Comparison of ENCODE assay signal across 9 cellular contexts in genomic region chr10:78977761-78978305, GRCh38.
A peak's percentile ranks its signal among the peaks of the same experiment; 100 is the strongest.
DNase-seq lines count a peak whose midpoint lies in the region; ATAC-seq and TF ChIP-seq lines count a peak whose summit lies in the region.
"Had no signal": no experiment of that assay in that cellular context is flagged by ENCODE, and none has a peak within 500 bp of the region (broad histone marks: within the 10 kb centered on the region; RNA-seq: fewer than 3 reads in every experiment).

No MANE protein-coding gene starts in this region.

- no peaks in the 10 kb centered on the region for H3K9me3 ChIP-seq in CD4-positive, CD25-positive, alpha-beta regulatory T cell (ENCODE audit: control insufficient read depth in 2 of 2, low read length in 2 of 2)

- intact Hi-C loops in dendritic cell treated with granulocyte-macrophage colony-stimulating factor and Interleukin-4, amounts not matched to agents 40 ng/mL and 50 ng/mL, for 4 days (cut with micrococcal nuclease) = no loop called here

- H3K9me3 Mint-ChIP-seq in CD4-positive, CD25-positive, alpha-beta regulatory T cell = peaks cover 0 to 2% (median 0%) of the 10 kb centered on the region in 7 donors
- H3K9me3 Mint-ChIP-seq in dendritic cell treated with granulocyte-macrophage colony-stimulating factor and Interleukin-4, amounts not matched to agents 40 ng/mL and 50 ng/mL, for 4 days = no peaks in the 10 kb centered on the region
- no peaks in the 10 kb centered on the region for H3K9me3 Mint-ChIP-seq in osteocyte (ENCODE audit: unreplicated experiment)

- no peak overlapping the region for H3K27ac ChIP-seq in CD4-positive, CD25-positive, alpha-beta regulatory T cell (ENCODE audit: insufficient read depth, low read length, poor library complexity, severe bottlenecking)

- no peak for ATAC-seq in CD4-positive, CD25-positive, alpha-beta regulatory T cell (ENCODE audit: low read depth in 2 of 2)
- ATAC-seq in GM18867 (IDR thresholded peaks at IDR 0.05; ENCODE audit: unreplicated experiment) (no peak), GM21367 (IDR thresholded peaks at IDR 0.05; ENCODE audit: unreplicated experiment) (no peak)
- ATAC-seq: SK-N-SH treated with all-trans-retinoic acid at 6 μM for 48 hours had no signal

- H3K4me1 Mint-ChIP-seq in CD4-positive, CD25-positive, alpha-beta regulatory T cell = peaks cover 0 to 26% (median 13%) of the 10 kb centered on the region in 4 donors
- H3K4me1 Mint-ChIP-seq in dendritic cell treated with granulocyte-macrophage colony-stimulating factor and Interleukin-4, amounts not matched to agents 40 ng/mL and 50 ng/mL, for 4 days (ENCODE audit: low read depth) = peaks cover 72% of the 10 kb centered on the region
- peaks cover 49% of the 10 kb centered on the region for H3K4me1 Mint-ChIP-seq in osteocyte (ENCODE audit: unreplicated experiment)

- peak overlapping the region; percentile 6 to 87 (median 38) for H3K27ac Mint-ChIP-seq in CD4-positive, CD25-positive, alpha-beta regulatory T cell
- H3K27ac Mint-ChIP-seq in dendritic cell treated with granulocyte-macrophage colony-stimulating factor and Interleukin-4, amounts not matched to agents 40 ng/mL and 50 ng/mL, for 4 days = peak overlapping the region; percentile 87
- peak overlapping the region; percentile 89 for H3K27ac Mint-ChIP-seq in osteocyte (ENCODE audit: unreplicated experiment)

- peaks cover 13% of the 10 kb centered on the region for H3K4me1 ChIP-seq in CD4-positive, CD25-positive, alpha-beta regulatory T cell (ENCODE audit: control insufficient read depth, insufficient read depth, low read length, poor library complexity, severe bottlenecking)

- no peaks in the 10 kb centered on the region for H3K36me3 ChIP-seq in CD4-positive, CD25-positive, alpha-beta regulatory T cell (ENCODE audit: control insufficient read depth, insufficient read depth, low read length)

- peaks cover 22% of the 10 kb centered on the region for H3K27me3 Mint-ChIP-seq in CD4-positive, CD25-positive, alpha-beta regulatory T cell
- H3K27me3 Mint-ChIP-seq in dendritic cell treated with granulocyte-macrophage colony-stimulating factor and Interleukin-4, amounts not matched to agents 40 ng/mL and 50 ng/mL, for 4 days = peaks cover 9% of the 10 kb centered on the region
- no peaks in the 10 kb centered on the region for H3K27me3 Mint-ChIP-seq in osteocyte (ENCODE audit: unreplicated experiment)

- no peak for TF ChIP-seq CTCF in osteocyte (IDR thresholded peaks at IDR 0.05)

- H3K27me3 ChIP-seq in CD4-positive, CD25-positive, alpha-beta regulatory T cell (ENCODE audit: control insufficient read depth, insufficient read depth, low read length) = no peaks in the 10 kb centered on the region

- DNase-seq in CD4-positive, CD25-positive, alpha-beta regulatory T cell = no peak
- peak; percentile 84 for DNase-seq in MV-4-11 (lab: John Stamatoyannopoulos, UW)
- no peak for DNase-seq in osteocyte (ENCODE audit: extremely low spot score, unreplicated experiment)
- no peak for DNase-seq in SW480 (ENCODE audit: low spot score)
- no peak for DNase-seq in effector CD8-positive, alpha-beta T cell (lab: John Stamatoyannopoulos, UW)

- H3K4me3 ChIP-seq in CD4-positive, CD25-positive, alpha-beta regulatory T cell (ENCODE audit: low read depth, low read length) = no peak overlapping the region

- H3K36me3 Mint-ChIP-seq in CD4-positive, CD25-positive, alpha-beta regulatory T cell = no peaks in the 10 kb centered on the region
- H3K36me3 Mint-ChIP-seq in dendritic cell treated with granulocyte-macrophage colony-stimulating factor and Interleukin-4, amounts not matched to agents 40 ng/mL and 50 ng/mL, for 4 days (ENCODE audit: low read depth) = no peaks in the 10 kb centered on the region
- no peaks in the 10 kb centered on the region for H3K36me3 Mint-ChIP-seq in osteocyte (ENCODE audit: unreplicated experiment)

- H3K4me3 Mint-ChIP-seq in CD4-positive, CD25-positive, alpha-beta regulatory T cell = peak overlapping the region in 1 of 4 donors; percentile 44
- no peak overlapping the region for H3K4me3 Mint-ChIP-seq in dendritic cell treated with granulocyte-macrophage colony-stimulating factor and Interleukin-4, amounts not matched to agents 40 ng/mL and 50 ng/mL, for 4 days
- peak overlapping the region; percentile 23 for H3K4me3 Mint-ChIP-seq in osteocyte (ENCODE audit: unreplicated experiment)

Comparison
In these comparisons a context has a peak if more than half of its experiments do, and no peak if none do; other contexts are left out.
1. H3K27ac Mint-ChIP-seq: peak in every context shown above with its lines; median percentile 89 in osteocyte; 87 in dendritic cell treated with granulocyte-macrophage colony-stimulating factor and Interleukin-4, amounts not matched to agents 40 ng/mL and 50 ng/mL, for 4 days; 38 in CD4-positive, CD25-positive, alpha-beta regulatory T cell.